Comparison of ENCODE assay signal across 21 cellular contexts in the genomic region with DNA sequence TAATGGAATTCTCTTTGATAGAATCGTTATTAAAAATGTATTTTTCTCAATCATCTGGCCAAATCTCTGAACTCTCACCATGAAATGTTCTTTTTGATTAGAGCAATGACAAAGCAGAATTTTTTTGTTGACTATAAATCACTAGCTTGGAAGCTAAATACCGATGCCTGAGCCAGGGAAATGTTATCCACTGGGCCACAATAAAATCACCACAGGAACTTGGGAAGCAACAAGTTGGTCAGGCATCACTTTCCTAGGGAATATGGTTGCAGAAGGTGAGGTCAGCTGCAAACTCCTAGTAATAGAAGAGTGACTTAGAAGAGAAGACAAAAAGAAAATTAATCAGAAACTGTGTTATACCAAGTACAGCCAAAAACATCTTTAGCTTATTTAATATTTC.
"Had no signal": no experiment of that assay in that cellular context is flagged by ENCODE, and none has a peak within 500 bp of the region (broad histone marks: within the 10 kb centered on the region; RNA-seq: fewer than 3 reads in every experiment).

No MANE protein-coding gene starts in this region.

- H3K27me3 ChIP-seq: SJSA1 had no signal

- H3K4me3 ChIP-seq: SJSA1, SK-N-MC had no signal

- H3K36me3 ChIP-seq: SJSA1 had no signal

- DNase-seq: KBM-7, MV-4-11, NCI-H1048, NCI-H1105, NCI-H1417 treated with DMSO at 0.1 percent for 48 hours, NCI-H146, NCI-H187, NCI-H2029, NCI-H2081 treated with DMSO at 0.1 percent for 48 hours, NCI-H2171, NCI-H226, NCI-H446, NCI-H510A, NCI-H524 treated with DMSO at 0.1 percent for 48 hours, NCI-H69, NCI-H774, Right ventricle myocardium superior, RPMI8226, SIG-M5 had no signal

- H3K4me1 ChIP-seq: SJSA1 had no signal

- H3K9me3 ChIP-seq: SJSA1 had no signal

- H3K27ac ChIP-seq: SJSA1, SK-N-MC had no signal
